ENCODE assay signal across 11 cellular contexts in the genomic region with DNA sequence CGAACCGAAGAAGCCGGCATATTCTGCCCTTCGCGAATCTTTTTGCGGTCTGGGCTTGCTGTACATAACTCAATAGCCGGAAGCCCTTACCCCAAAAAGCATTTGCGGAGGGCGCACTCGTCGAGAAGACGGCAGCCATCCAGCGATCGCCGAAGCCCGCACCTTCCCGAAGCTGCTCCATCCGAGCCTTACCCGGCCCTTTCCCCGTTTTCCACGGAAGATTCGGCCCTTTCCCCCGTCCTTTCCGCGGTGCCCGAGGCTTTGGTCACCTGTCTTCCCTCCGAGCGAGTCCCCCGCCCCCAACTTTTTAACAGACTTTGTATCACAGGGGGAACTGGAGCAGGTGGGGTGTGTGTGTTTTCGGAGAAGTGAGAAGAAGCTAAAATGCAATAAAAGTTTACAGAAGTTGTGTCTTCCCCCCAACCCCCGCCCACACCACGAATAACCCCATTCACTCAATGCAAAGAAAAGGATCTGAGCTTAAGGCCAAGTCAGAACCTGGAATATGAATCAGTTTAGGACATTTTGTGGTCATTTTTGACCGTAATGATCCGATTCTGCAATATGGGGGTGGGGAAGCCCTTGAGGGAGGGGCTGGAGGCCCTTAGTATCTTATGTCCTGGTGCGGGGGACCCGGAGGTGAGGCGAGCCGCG.
A peak's percentile ranks its signal among the peaks of the same experiment; 100 is the strongest.
DNase-seq lines count a peak whose midpoint lies in the region; ATAC-seq lines count a peak whose summit lies in the region.
"Had no signal": no experiment of that assay in that cellular context is flagged by ENCODE, and none has a peak within 500 bp of the region (broad histone marks: within the 10 kb centered on the region; RNA-seq: fewer than 3 reads in every experiment).

No MANE protein-coding gene starts in this region.

- no peak overlapping the region for H3K27ac Mint-ChIP-seq in effector memory CD8-positive, alpha-beta T cell

- H3K36me3 ChIP-seq in HUES64 (ENCODE audit: insufficient read depth, low read length) (no peaks in the 10 kb centered on the region), neuron (ENCODE audit: insufficient read depth, low read length) (no peaks in the 10 kb centered on the region)
- H3K36me3 ChIP-seq: brain microvascular endothelial cell had no signal

- ATAC-seq in effector memory CD8-positive, alpha-beta T cell (replicated peaks), result no peak
- ATAC-seq in GM21381 (IDR thresholded peaks at IDR 0.05; ENCODE audit: unreplicated experiment), result no peak

- no peaks in the 10 kb centered on the region for H3K36me3 Mint-ChIP-seq in effector memory CD8-positive, alpha-beta T cell (ENCODE audit: insufficient read depth)

- H3K4me3 Mint-ChIP-seq in effector memory CD8-positive, alpha-beta T cell, result peak overlapping the region; percentile 78 to 83

- peaks cover 14% of the 10 kb centered on the region for H3K4me1 ChIP-seq in HUES64 (ENCODE audit: insufficient read depth, low read length)
- peaks cover 37% of the 10 kb centered on the region for H3K4me1 ChIP-seq in neuron (ENCODE audit: insufficient read depth, low read length)

- H3K4me3 ChIP-seq in HUES64 (ENCODE audit: low read length), result peak overlapping the region; percentile 57
- H3K4me3 ChIP-seq in neuron (ENCODE audit: low read length), result peak overlapping the region; percentile 30

- DNase-seq in CD1c-positive myeloid dendritic cell (ENCODE audit: extremely low spot score) (peak; percentile 10), iPS-NIHi11 (ENCODE audit: low spot score) (no peak), amniotic stem cell (lab: John Stamatoyannopoulos, UW) (no peak), NK-92 (lab: John Stamatoyannopoulos, UW; ENCODE audit: unreplicated experiment) (no peak)
- DNase-seq in effector memory CD8-positive, alpha-beta T cell, result no peak
- DNase-seq: brain microvascular endothelial cell, Kasumi-1 had no signal

- peak overlapping the region; percentile 63 for H2AFZ ChIP-seq in neuron (ENCODE audit: low read depth, low read length)
- H2AFZ ChIP-seq: parathyroid adenoma had no signal

- H3K27me3 Mint-ChIP-seq in effector memory CD8-positive, alpha-beta T cell, result peaks cover 75 to 99% of the 10 kb centered on the region in 2 donors

- peaks cover 0 to 1% of the 10 kb centered on the region in 2 donors for H3K9me3 Mint-ChIP-seq in effector memory CD8-positive, alpha-beta T cell

- 1% methylated on average over 37 of the region's 39 CpGs for WGBS in HUES64

- H3K27me3 ChIP-seq in HUES64 (ENCODE audit: insufficient read depth, low read length) (peaks cover 98% of the 10 kb centered on the region), neuron (ENCODE audit: insufficient read depth, low read length) (peaks cover 83% of the 10 kb centered on the region)

- no peak overlapping the region for H3K27ac ChIP-seq in HUES64 (ENCODE audit: low read depth, low read length)
- H3K27ac ChIP-seq: brain microvascular endothelial cell, parathyroid adenoma had no signal

- H3K9ac ChIP-seq in HUES64 (ENCODE audit: low read depth, low read length), result no peak overlapping the region
- H3K9ac ChIP-seq: parathyroid adenoma had no signal

- H3K9me3 ChIP-seq in HUES64 (ENCODE audit: insufficient read depth, low read depth, low read length) (no peaks in the 10 kb centered on the region), neuron (ENCODE audit: low read length) (no peaks in the 10 kb centered on the region)

- peaks cover 9 to 21% of the 10 kb centered on the region in 2 donors for H3K4me1 Mint-ChIP-seq in effector memory CD8-positive, alpha-beta T cell (ENCODE audit: low read depth in 2 of 2)
